Comparison of ENCODE assay signal across 1 cellular context in the genomic region with DNA sequence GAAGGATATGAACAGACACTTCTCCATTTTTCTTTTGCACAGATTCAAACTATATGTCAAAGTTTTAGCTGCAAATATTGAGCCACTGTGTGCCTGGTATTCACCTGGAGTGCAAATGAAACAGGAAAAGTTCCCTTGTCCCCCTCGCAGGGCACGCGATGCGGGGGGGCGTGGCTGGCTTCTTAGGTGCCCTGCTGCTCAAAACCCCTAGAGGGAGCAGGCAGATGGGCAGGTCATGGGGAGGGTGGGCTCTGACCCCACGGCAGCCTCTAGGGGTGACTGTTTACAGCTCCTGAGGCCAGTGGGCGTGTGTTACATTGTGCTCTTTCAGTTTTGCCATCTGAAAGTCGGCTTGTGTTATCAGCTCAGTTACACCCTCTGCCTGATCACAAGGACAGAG.
TF ChIP-seq lines count a peak whose summit lies in the region.

No MANE protein-coding gene starts in this region.

TF ChIP-seq in WTC11, 78 proteins besides CTCF, POLR2A, EP300 and RAD21 (continued from another document):
- TF ChIP-seq, protein P1, sequence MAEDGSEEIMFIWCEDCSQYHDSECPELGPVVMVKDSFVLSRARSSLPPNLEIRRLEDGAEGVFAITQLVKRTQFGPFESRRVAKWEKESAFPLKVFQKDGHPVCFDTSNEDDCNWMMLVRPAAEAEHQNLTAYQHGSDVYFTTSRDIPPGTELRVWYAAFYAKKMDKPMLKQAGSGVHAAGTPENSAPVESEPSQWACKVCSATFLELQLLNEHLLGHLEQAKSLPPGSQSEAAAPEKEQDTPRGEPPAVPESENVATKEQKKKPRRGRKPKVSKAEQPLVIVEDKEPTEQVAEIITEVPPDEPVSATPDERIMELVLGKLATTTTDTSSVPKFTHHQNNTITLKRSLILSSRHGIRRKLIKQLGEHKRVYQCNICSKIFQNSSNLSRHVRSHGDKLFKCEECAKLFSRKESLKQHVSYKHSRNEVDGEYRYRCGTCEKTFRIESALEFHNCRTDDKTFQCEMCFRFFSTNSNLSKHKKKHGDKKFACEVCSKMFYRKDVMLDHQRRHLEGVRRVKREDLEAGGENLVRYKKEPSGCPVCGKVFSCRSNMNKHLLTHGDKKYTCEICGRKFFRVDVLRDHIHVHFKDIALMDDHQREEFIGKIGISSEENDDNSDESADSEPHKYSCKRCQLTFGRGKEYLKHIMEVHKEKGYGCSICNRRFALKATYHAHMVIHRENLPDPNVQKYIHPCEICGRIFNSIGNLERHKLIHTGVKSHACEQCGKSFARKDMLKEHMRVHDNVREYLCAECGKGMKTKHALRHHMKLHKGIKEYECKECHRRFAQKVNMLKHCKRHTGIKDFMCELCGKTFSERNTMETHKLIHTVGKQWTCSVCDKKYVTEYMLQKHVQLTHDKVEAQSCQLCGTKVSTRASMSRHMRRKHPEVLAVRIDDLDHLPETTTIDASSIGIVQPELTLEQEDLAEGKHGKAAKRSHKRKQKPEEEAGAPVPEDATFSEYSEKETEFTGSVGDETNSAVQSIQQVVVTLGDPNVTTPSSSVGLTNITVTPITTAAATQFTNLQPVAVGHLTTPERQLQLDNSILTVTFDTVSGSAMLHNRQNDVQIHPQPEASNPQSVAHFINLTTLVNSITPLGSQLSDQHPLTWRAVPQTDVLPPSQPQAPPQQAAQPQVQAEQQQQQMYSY (CRISPR knock-in tag; IDR thresholded peaks at IDR 0.05): no peak
